ENCODE assay signal across 17 cellular contexts in genomic region chr11:83975984-83976383, GRCh38.
DNase-seq lines count a peak whose midpoint lies in the region; ATAC-seq, FAIRE-seq and TF ChIP-seq lines count a peak whose summit lies in the region.
"Had no signal": no experiment of that assay in that cellular context is flagged by ENCODE, and none has a peak within 500 bp of the region (broad histone marks: within the 10 kb centered on the region; RNA-seq: fewer than 3 reads in every experiment).

No MANE protein-coding gene starts in this region.

- no peak for TF ChIP-seq CTCF in astrocyte (IDR thresholded peaks at IDR 0.05; ENCODE audit: insufficient read depth, low read depth, low read length)
- no peak for TF ChIP-seq CTCF in nephron (IDR thresholded peaks at IDR 0.05; ENCODE audit: unreplicated experiment in 3 of 3)
- no peak for TF ChIP-seq CTCF in mesothelial cell of epicardium (IDR thresholded peaks at IDR 0.05; ENCODE audit: unreplicated experiment)

- H3K27me3 ChIP-seq in astrocyte (ENCODE audit: insufficient read depth, low read length) = no peaks in the 10 kb centered on the region

- H3K27ac ChIP-seq in astrocyte (ENCODE audit: low read depth, low read length) = no peak overlapping the region
- H3K27ac ChIP-seq: A549 had no signal

- H4K20me1 ChIP-seq in astrocyte (ENCODE audit: insufficient read depth, low read length) = no peaks in the 10 kb centered on the region

- H3K4me2 ChIP-seq in astrocyte (ENCODE audit: low read length) = no peak overlapping the region
- H3K4me2 ChIP-seq: A549 had no signal

- H3K79me2 ChIP-seq in astrocyte (ENCODE audit: insufficient read depth, low read length) = no peaks in the 10 kb centered on the region

- FAIRE-seq in astrocyte (lab: Jason Lieb, UNC) = no peak
- FAIRE-seq: A549, RCC 7860 had no signal

- DNase-seq in astrocyte (ENCODE audit: low read depth) = peak; percentile 13
- DNase-seq in RKO (ENCODE audit: low spot score) = no peak
- no peak for DNase-seq in mesothelial cell of epicardium (ENCODE audit: low spot score in 2 of 2, unreplicated experiment in 2 of 2)
- no peak for DNase-seq in dermis blood vessel endothelial cell
- DNase-seq: H7, Karpas-422, MM.1S, NCI-H1105 treated with DMSO at 0.1 percent for 48 hours, NCI-H1930, NCI-H510A treated with DMSO at 0.1 percent for 48 hours, SHP77 treated with DMSO at 0.1 percent for 48 hours had no signal

- no peaks in the 10 kb centered on the region for H3K4me1 ChIP-seq in astrocyte (ENCODE audit: insufficient read depth, low read length)
- H3K4me1 ChIP-seq: A549 had no signal

- H3K9me3 ChIP-seq in astrocyte (ENCODE audit: insufficient read depth, low read depth, low read length) = no peaks in the 10 kb centered on the region
- H3K9me3 ChIP-seq: A549 had no signal

- H3K27me3 Mint-ChIP-seq in astrocyte (ENCODE audit: low read depth, unreplicated experiment) (no peaks in the 10 kb centered on the region), nephron (ENCODE audit: low read depth) (no peaks in the 10 kb centered on the region), mesothelial cell of epicardium (ENCODE audit: low read depth) (no peaks in the 10 kb centered on the region)

- peak; percentile 39 for ATAC-seq in GM18502 (IDR thresholded peaks at IDR 0.05; ENCODE audit: poor library complexity, unreplicated experiment)
- ATAC-seq in HG02884 (IDR thresholded peaks at IDR 0.05; ENCODE audit: unreplicated experiment) = peak; percentile 41
- no peak for ATAC-seq in HG02759 (IDR thresholded peaks at IDR 0.05; ENCODE audit: unreplicated experiment)
- ATAC-seq: A549 had no signal

- H3K27ac Mint-ChIP-seq in astrocyte (ENCODE audit: unreplicated experiment) (no peak overlapping the region), nephron (peak overlapping the region in 2 of 3 experiments; percentile 1 to 5), mesothelial cell of epicardium (no peak overlapping the region)

- H3K4me1 Mint-ChIP-seq in astrocyte (ENCODE audit: low read depth, unreplicated experiment) (peaks cover 8% of the 10 kb centered on the region), nephron (peaks cover 8% of the 10 kb centered on the region), mesothelial cell of epicardium (peaks cover 8% of the 10 kb centered on the region)

- H2AFZ ChIP-seq in astrocyte (ENCODE audit: low read depth, low read length) = no peak overlapping the region

- no peaks in the 10 kb centered on the region for H3K36me3 ChIP-seq in astrocyte (ENCODE audit: insufficient read depth, low read length)

- H3K36me3 Mint-ChIP-seq in astrocyte (ENCODE audit: low read depth, unreplicated experiment) (no peaks in the 10 kb centered on the region), nephron (ENCODE audit: low read depth) (no peaks in the 10 kb centered on the region), mesothelial cell of epicardium (no peaks in the 10 kb centered on the region)

- no peak overlapping the region for H3K4me3 ChIP-seq in astrocyte (ENCODE audit: insufficient read depth, low read depth, low read length)
- H3K4me3 ChIP-seq: A549 had no signal

- H3K9me3 Mint-ChIP-seq in astrocyte (ENCODE audit: unreplicated experiment) (no peaks in the 10 kb centered on the region), nephron (no peaks in the 10 kb centered on the region), mesothelial cell of epicardium (no peaks in the 10 kb centered on the region)

- H3K9ac ChIP-seq in astrocyte (ENCODE audit: low read length) = no peak overlapping the region

- H3K4me3 Mint-ChIP-seq in astrocyte (ENCODE audit: unreplicated experiment) (no peak overlapping the region), nephron (no peak overlapping the region), mesothelial cell of epicardium (no peak overlapping the region)

Comparison
In these comparisons a context has a peak if more than half of its experiments do, and no peak if none do; other contexts are left out.
1. H3K27ac Mint-ChIP-seq: peak in nephron (2 of 3); none in astrocyte (single experiment) and mesothelial cell of epicardium (single experiment).